ENCODE assay signal across 2 cellular contexts in the genomic region with DNA sequence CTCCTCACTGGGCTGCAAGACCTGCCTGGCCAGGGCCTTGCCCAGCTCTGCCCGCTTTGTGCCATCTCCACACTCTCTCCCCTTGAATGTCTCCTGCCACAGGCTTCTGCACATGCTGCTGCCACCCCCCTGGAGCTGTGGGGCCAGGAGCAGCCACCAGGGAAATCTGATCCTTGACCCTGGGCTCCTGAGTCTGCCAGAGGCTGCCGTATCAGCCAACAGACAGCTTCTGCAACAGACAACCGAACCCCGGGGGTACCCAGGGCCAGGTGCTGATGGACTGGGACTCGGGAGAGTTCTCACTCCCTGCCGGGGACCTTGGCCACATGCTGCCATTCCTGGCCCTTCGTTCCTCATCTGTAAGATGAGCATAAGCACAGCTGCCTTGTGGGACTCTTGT.
TF ChIP-seq lines count a peak whose summit lies in the region.

No MANE protein-coding gene starts in this region.

TF ChIP-seq in HEK293, 187 proteins besides CTCF, POLR2A, EP300 and RAD21 (continued from another document):
- TF ChIP-seq, protein P1, sequence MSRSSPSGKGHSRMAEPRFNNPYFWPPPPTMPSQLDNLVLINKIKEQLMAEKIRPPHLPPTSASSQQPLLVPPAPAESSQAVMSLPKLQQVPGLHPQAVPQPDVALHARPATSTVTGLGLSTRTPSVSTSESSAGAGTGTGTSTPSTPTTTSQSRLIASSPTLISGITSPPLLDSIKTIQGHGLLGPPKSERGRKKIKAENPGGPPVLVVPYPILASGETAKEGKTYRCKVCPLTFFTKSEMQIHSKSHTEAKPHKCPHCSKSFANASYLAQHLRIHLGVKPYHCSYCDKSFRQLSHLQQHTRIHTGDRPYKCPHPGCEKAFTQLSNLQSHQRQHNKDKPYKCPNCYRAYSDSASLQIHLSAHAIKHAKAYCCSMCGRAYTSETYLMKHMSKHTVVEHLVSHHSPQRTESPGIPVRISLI (tag by site-specific recombination; IDR thresholded peaks at IDR 0.05): no peak
- no peak for TF ChIP-seq ZFP69B (tag by site-specific recombination; IDR thresholded peaks at IDR 0.05)
- TF ChIP-seq, protein P2, sequence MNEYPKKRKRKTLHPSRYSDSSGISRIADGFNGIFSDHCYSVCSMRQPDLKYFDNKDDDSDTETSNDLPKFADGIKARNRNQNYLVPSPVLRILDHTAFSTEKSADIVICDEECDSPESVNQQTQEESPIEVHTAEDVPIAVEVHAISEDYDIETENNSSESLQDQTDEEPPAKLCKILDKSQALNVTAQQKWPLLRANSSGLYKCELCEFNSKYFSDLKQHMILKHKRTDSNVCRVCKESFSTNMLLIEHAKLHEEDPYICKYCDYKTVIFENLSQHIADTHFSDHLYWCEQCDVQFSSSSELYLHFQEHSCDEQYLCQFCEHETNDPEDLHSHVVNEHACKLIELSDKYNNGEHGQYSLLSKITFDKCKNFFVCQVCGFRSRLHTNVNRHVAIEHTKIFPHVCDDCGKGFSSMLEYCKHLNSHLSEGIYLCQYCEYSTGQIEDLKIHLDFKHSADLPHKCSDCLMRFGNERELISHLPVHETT (tag by site-specific recombination; IDR thresholded peaks at IDR 0.05): no peak
- TF ChIP-seq ZNF404 (tag by site-specific recombination; IDR thresholded peaks at IDR 0.05): no peak
- TF ChIP-seq ZIC2 (tag by site-specific recombination; IDR thresholded peaks at IDR 0.05): 0 out of 2 replicates have a peak, but pooled peaks have one; percentile 6

TF ChIP-seq in HepG2, 621 proteins besides CTCF, POLR2A, EP300 and RAD21 (continued from another document and continues in another):
- TF ChIP-seq, protein P3, sequence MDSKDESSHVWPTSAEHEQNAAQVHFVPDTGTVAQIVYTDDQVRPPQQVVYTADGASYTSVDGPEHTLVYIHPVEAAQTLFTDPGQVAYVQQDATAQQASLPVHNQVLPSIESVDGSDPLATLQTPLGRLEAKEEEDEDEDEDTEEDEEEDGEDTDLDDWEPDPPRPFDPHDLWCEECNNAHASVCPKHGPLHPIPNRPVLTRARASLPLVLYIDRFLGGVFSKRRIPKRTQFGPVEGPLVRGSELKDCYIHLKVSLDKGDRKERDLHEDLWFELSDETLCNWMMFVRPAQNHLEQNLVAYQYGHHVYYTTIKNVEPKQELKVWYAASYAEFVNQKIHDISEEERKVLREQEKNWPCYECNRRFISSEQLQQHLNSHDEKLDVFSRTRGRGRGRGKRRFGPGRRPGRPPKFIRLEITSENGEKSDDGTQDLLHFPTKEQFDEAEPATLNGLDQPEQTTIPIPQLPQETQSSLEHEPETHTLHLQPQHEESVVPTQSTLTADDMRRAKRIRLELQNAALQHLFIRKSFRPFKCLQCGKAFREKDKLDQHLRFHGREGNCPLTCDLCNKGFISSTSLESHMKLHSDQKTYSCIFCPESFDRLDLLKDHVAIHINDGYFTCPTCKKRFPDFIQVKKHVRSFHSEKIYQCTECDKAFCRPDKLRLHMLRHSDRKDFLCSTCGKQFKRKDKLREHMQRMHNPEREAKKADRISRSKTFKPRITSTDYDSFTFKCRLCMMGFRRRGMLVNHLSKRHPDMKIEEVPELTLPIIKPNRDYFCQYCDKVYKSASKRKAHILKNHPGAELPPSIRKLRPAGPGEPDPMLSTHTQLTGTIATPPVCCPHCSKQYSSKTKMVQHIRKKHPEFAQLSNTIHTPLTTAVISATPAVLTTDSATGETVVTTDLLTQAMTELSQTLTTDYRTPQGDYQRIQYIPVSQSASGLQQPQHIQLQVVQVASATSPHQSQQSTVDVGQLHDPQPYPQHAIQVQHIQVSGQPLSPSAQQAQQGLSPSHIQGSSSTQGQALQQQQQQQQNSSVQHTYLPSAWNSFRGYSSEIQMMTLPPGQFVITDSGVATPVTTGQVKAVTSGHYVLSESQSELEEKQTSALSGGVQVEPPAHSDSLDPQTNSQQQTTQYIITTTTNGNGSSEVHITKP (CRISPR knock-in tag; IDR thresholded peaks at IDR 0.05; ENCODE audit: low read depth): 0 out of 2 replicates have a peak, but pooled peaks have one; percentile 7
- TF ChIP-seq MED8 (CRISPR knock-in tag; IDR thresholded peaks at IDR 0.05; ENCODE audit: insufficient replicate concordance) (no peak), NCOA5 (CRISPR knock-in tag; IDR thresholded peaks at IDR 0.05) (no peak), JUND (CRISPR knock-in tag; IDR thresholded peaks at IDR 0.05) (0 out of 2 replicates have a peak, but pooled peaks have one; percentile 22), KLF13 (CRISPR knock-in tag; IDR thresholded peaks at IDR 0.05) (no peak), ZNF12 (CRISPR knock-in tag; IDR thresholded peaks at IDR 0.05) (0 out of 2 replicates have a peak, but pooled peaks have one; percentile 16), ZSCAN22 (CRISPR knock-in tag; IDR thresholded peaks at IDR 0.05) (peak; percentile 86), ZNF766 (CRISPR knock-in tag; IDR thresholded peaks at IDR 0.05; ENCODE audit: borderline replicate concordance) (no peak), ZNF816 (CRISPR knock-in tag; IDR thresholded peaks at IDR 0.05; ENCODE audit: borderline replicate concordance) (no peak), PHF21A (CRISPR knock-in tag; IDR thresholded peaks at IDR 0.05) (0 out of 2 replicates have a peak, but pooled peaks have one; percentile 3), ZZZ3 (CRISPR knock-in tag; IDR thresholded peaks at IDR 0.05; ENCODE audit: borderline replicate concordance) (no peak), ZNF143 (CRISPR knock-in tag; IDR thresholded peaks at IDR 0.05) (no peak), ZFP90 (CRISPR knock-in tag; IDR thresholded peaks at IDR 0.05; ENCODE audit: borderline replicate concordance) (no peak), ATF7-NPFF (CRISPR knock-in tag; IDR thresholded peaks at IDR 0.05; ENCODE audit: low read depth) (no peak), RFXAP (CRISPR knock-in tag; IDR thresholded peaks at IDR 0.05; ENCODE audit: borderline replicate concordance) (no peak), NFATC3 (CRISPR knock-in tag; IDR thresholded peaks at IDR 0.05) (no peak), ZNF616 (CRISPR knock-in tag; IDR thresholded peaks at IDR 0.05; ENCODE audit: low read depth) (no peak), FOSL1 (CRISPR knock-in tag; IDR thresholded peaks at IDR 0.05; ENCODE audit: borderline replicate concordance) (no peak), ZNF350 (CRISPR knock-in tag; IDR thresholded peaks at IDR 0.05; ENCODE audit: borderline replicate concordance, low read depth) (no peak), ZNF160 (CRISPR knock-in tag; IDR thresholded peaks at IDR 0.05) (no peak), KDM5B (CRISPR knock-in tag; IDR thresholded peaks at IDR 0.05; ENCODE audit: borderline replicate concordance) (0 out of 2 replicates have a peak, but pooled peaks have one; percentile 14), NFIC (IDR thresholded peaks at IDR 0.05; ENCODE audit: low read length) (no peak)
- TF ChIP-seq, protein P4, sequence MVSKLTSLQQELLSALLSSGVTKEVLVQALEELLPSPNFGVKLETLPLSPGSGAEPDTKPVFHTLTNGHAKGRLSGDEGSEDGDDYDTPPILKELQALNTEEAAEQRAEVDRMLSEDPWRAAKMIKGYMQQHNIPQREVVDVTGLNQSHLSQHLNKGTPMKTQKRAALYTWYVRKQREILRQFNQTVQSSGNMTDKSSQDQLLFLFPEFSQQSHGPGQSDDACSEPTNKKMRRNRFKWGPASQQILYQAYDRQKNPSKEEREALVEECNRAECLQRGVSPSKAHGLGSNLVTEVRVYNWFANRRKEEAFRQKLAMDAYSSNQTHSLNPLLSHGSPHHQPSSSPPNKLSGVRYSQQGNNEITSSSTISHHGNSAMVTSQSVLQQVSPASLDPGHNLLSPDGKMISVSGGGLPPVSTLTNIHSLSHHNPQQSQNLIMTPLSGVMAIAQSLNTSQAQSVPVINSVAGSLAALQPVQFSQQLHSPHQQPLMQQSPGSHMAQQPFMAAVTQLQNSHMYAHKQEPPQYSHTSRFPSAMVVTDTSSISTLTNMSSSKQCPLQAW (CRISPR knock-in tag; IDR thresholded peaks at IDR 0.05): no peak
- TF ChIP-seq, protein P5, sequence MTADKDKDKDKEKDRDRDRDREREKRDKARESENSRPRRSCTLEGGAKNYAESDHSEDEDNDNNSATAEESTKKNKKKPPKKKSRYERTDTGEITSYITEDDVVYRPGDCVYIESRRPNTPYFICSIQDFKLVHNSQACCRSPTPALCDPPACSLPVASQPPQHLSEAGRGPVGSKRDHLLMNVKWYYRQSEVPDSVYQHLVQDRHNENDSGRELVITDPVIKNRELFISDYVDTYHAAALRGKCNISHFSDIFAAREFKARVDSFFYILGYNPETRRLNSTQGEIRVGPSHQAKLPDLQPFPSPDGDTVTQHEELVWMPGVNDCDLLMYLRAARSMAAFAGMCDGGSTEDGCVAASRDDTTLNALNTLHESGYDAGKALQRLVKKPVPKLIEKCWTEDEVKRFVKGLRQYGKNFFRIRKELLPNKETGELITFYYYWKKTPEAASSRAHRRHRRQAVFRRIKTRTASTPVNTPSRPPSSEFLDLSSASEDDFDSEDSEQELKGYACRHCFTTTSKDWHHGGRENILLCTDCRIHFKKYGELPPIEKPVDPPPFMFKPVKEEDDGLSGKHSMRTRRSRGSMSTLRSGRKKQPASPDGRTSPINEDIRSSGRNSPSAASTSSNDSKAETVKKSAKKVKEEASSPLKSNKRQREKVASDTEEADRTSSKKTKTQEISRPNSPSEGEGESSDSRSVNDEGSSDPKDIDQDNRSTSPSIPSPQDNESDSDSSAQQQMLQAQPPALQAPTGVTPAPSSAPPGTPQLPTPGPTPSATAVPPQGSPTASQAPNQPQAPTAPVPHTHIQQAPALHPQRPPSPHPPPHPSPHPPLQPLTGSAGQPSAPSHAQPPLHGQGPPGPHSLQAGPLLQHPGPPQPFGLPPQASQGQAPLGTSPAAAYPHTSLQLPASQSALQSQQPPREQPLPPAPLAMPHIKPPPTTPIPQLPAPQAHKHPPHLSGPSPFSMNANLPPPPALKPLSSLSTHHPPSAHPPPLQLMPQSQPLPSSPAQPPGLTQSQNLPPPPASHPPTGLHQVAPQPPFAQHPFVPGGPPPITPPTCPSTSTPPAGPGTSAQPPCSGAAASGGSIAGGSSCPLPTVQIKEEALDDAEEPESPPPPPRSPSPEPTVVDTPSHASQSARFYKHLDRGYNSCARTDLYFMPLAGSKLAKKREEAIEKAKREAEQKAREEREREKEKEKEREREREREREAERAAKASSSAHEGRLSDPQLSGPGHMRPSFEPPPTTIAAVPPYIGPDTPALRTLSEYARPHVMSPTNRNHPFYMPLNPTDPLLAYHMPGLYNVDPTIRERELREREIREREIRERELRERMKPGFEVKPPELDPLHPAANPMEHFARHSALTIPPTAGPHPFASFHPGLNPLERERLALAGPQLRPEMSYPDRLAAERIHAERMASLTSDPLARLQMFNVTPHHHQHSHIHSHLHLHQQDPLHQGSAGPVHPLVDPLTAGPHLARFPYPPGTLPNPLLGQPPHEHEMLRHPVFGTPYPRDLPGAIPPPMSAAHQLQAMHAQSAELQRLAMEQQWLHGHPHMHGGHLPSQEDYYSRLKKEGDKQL (CRISPR knock-in tag; IDR thresholded peaks at IDR 0.05; ENCODE audit: low read depth): no peak
- TF ChIP-seq, protein P6, sequence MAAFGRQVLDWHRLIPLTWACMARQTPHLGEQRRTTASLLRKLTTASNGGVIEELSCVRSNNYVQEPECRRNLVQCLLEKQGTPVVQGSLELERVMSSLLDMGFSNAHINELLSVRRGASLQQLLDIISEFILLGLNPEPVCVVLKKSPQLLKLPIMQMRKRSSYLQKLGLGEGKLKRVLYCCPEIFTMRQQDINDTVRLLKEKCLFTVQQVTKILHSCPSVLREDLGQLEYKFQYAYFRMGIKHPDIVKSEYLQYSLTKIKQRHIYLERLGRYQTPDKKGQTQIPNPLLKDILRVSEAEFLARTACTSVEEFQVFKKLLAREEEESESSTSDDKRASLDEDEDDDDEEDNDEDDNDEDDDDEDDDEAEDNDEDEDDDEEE (CRISPR knock-in tag; IDR thresholded peaks at IDR 0.05): no peak
- TF ChIP-seq, protein P7, sequence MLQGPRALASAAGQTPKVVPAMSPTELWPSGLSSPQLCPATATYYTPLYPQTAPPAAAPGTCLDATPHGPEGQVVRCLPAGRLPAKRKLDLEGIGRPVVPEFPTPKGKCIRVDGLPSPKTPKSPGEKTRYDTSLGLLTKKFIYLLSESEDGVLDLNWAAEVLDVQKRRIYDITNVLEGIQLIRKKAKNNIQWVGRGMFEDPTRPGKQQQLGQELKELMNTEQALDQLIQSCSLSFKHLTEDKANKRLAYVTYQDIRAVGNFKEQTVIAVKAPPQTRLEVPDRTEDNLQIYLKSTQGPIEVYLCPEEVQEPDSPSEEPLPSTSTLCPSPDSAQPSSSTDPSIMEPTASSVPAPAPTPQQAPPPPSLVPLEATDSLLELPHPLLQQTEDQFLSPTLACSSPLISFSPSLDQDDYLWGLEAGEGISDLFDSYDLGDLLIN (CRISPR knock-in tag; IDR thresholded peaks at IDR 0.05; ENCODE audit: borderline replicate concordance): 0 out of 2 replicates have a peak, but pooled peaks have one; percentile 35
- TF ChIP-seq, protein P8, sequence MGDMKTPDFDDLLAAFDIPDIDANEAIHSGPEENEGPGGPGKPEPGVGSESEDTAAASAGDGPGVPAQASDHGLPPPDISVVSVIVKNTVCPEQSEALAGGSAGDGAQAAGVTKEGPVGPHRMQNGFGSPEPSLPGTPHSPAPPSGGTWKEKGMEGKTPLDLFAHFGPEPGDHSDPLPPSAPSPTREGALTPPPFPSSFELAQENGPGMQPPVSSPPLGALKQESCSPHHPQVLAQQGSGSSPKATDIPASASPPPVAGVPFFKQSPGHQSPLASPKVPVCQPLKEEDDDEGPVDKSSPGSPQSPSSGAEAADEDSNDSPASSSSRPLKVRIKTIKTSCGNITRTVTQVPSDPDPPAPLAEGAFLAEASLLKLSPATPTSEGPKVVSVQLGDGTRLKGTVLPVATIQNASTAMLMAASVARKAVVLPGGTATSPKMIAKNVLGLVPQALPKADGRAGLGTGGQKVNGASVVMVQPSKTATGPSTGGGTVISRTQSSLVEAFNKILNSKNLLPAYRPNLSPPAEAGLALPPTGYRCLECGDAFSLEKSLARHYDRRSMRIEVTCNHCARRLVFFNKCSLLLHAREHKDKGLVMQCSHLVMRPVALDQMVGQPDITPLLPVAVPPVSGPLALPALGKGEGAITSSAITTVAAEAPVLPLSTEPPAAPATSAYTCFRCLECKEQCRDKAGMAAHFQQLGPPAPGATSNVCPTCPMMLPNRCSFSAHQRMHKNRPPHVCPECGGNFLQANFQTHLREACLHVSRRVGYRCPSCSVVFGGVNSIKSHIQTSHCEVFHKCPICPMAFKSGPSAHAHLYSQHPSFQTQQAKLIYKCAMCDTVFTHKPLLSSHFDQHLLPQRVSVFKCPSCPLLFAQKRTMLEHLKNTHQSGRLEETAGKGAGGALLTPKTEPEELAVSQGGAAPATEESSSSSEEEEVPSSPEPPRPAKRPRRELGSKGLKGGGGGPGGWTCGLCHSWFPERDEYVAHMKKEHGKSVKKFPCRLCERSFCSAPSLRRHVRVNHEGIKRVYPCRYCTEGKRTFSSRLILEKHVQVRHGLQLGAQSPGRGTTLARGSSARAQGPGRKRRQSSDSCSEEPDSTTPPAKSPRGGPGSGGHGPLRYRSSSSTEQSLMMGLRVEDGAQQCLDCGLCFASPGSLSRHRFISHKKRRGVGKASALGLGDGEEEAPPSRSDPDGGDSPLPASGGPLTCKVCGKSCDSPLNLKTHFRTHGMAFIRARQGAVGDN (CRISPR knock-in tag; IDR thresholded peaks at IDR 0.05): no peak
- TF ChIP-seq, protein P9, sequence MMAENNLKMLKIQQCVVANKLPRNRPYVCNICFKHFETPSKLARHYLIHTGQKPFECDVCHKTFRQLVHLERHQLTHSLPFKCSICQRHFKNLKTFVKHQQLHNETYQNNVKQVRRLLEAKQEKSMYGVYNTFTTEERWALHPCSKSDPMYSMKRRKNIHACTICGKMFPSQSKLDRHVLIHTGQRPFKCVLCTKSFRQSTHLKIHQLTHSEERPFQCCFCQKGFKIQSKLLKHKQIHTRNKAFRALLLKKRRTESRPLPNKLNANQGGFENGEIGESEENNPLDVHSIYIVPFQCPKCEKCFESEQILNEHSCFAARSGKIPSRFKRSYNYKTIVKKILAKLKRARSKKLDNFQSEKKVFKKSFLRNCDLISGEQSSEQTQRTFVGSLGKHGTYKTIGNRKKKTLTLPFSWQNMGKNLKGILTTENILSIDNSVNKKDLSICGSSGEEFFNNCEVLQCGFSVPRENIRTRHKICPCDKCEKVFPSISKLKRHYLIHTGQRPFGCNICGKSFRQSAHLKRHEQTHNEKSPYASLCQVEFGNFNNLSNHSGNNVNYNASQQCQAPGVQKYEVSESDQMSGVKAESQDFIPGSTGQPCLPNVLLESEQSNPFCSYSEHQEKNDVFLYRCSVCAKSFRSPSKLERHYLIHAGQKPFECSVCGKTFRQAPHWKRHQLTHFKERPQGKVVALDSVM (CRISPR knock-in tag; IDR thresholded peaks at IDR 0.05): 0 out of 2 replicates have a peak, but pooled peaks have one; percentile 6
